19 cellular contexts compared by ENCODE assay signal in genomic region chr10:91196268-91197043, GRCh38.
DNase-seq lines count a peak whose midpoint lies in the region; ATAC-seq and TF ChIP-seq lines count a peak whose summit lies in the region.
"Had no signal": no experiment of that assay in that cellular context is flagged by ENCODE, and none has a peak within 500 bp of the region (broad histone marks: within the 10 kb centered on the region; RNA-seq: fewer than 3 reads in every experiment).

No MANE protein-coding gene starts in this region.

- H3K27me3 Mint-ChIP-seq in activated naive CD4-positive, alpha-beta T cell treated with anti-CD3 and anti-CD28 coated beads, Interleukin-2, amount 50 U/mL, for 24 hours, result no peaks in the 10 kb centered on the region
- H3K27me3 Mint-ChIP-seq in stimulated activated memory B cell treated with anti-CD40 and anti-IgM and Interleukin-4, amounts not matched to agents 10 μg/mL and 1 μg/mL and 100 μg/mL, for 72 hours, result no peaks in the 10 kb centered on the region
- H3K27me3 Mint-ChIP-seq: activated CD4-positive, alpha-beta memory T cell treated with anti-CD3 and anti-CD28 coated beads for 36 hours had no signal

- no peak for TF ChIP-seq CTCF in epithelial cell of esophagus (IDR thresholded peaks at IDR 0.05; ENCODE audit: insufficient read depth, low read depth, low read length, missing control alignments)

- no peak overlapping the region for H3K4me3 Mint-ChIP-seq in activated naive CD4-positive, alpha-beta T cell treated with anti-CD3 and anti-CD28 coated beads, Interleukin-2, amount 50 U/mL, for 24 hours
- H3K4me3 Mint-ChIP-seq in stimulated activated memory B cell treated with anti-CD40 and anti-IgM and Interleukin-4, amounts not matched to agents 10 μg/mL and 1 μg/mL and 100 μg/mL, for 72 hours, result no peak overlapping the region
- H3K4me3 Mint-ChIP-seq: activated CD4-positive, alpha-beta memory T cell treated with anti-CD3 and anti-CD28 coated beads for 36 hours had no signal

- peaks cover 88% of the 10 kb centered on the region for H3K4me1 Mint-ChIP-seq in activated naive CD4-positive, alpha-beta T cell treated with anti-CD3 and anti-CD28 coated beads, Interleukin-2, amount 50 U/mL, for 24 hours
- peaks cover 77% of the 10 kb centered on the region for H3K4me1 Mint-ChIP-seq in stimulated activated memory B cell treated with anti-CD40 and anti-IgM and Interleukin-4, amounts not matched to agents 10 μg/mL and 1 μg/mL and 100 μg/mL, for 72 hours

- peaks cover 11% of the 10 kb centered on the region for H3K36me3 Mint-ChIP-seq in activated naive CD4-positive, alpha-beta T cell treated with anti-CD3 and anti-CD28 coated beads, Interleukin-2, amount 50 U/mL, for 24 hours
- peaks cover 35% of the 10 kb centered on the region for H3K36me3 Mint-ChIP-seq in stimulated activated memory B cell treated with anti-CD40 and anti-IgM and Interleukin-4, amounts not matched to agents 10 μg/mL and 1 μg/mL and 100 μg/mL, for 72 hours

- H3K4me3 ChIP-seq in epithelial cell of esophagus (ENCODE audit: low read length), result no peak overlapping the region
- H3K4me3 ChIP-seq: SK-N-MC, uterus had no signal

- ATAC-seq in stimulated activated memory B cell treated with anti-CD40 and anti-IgM and Interleukin-4, amounts not matched to agents 10 μg/mL and 1 μg/mL and 100 μg/mL, for 72 hours, result no peak
- ATAC-seq in GM19397 (IDR thresholded peaks at IDR 0.05; ENCODE audit: unreplicated experiment), result no peak
- ATAC-seq in HG02798 (IDR thresholded peaks at IDR 0.05; ENCODE audit: poor library complexity, unreplicated experiment), result no peak
- ATAC-seq: PC-3 had no signal

- no peak for DNase-seq in activated naive CD4-positive, alpha-beta T cell treated with anti-CD3 and anti-CD28 coated beads, Interleukin-2, amount 50 U/mL, for 16 hours
- DNase-seq in epithelial cell of esophagus (ENCODE audit: low read depth) (peak; percentile 49), NCI-H2196 treated with DMSO at 0.1 percent for 48 hours (lab: John Stamatoyannopoulos, UW; ENCODE audit: unreplicated experiment) (no peak)
- DNase-seq: activated CD4-positive, alpha-beta memory T cell treated with anti-CD3 and anti-CD28 coated beads for 36 hours; activated T-cell treated with anti-CD3 and anti-CD28 coated beads, Interleukin-2, amount 50 U/mL, for 48 hours; Calu3; central memory CD4-positive, alpha-beta T cell; effector CD8-positive, alpha-beta T cell; hippocampal formation; NCI-H2081; NCI-H774; PC-3; uterus had no signal

- peak; percentile 4; the same call in 1 of the 2 replicates for TF ChIP-seq POLR2A in Raji (IDR thresholded peaks at IDR 0.05; ENCODE audit: insufficient read depth, low read depth, low read length)

- H3K9me3 Mint-ChIP-seq in activated naive CD4-positive, alpha-beta T cell treated with anti-CD3 and anti-CD28 coated beads, Interleukin-2, amount 50 U/mL, for 24 hours, result no peaks in the 10 kb centered on the region
- peaks cover 8% of the 10 kb centered on the region for H3K9me3 Mint-ChIP-seq in stimulated activated memory B cell treated with anti-CD40 and anti-IgM and Interleukin-4, amounts not matched to agents 10 μg/mL and 1 μg/mL and 100 μg/mL, for 72 hours
- H3K9me3 Mint-ChIP-seq: activated CD4-positive, alpha-beta memory T cell treated with anti-CD3 and anti-CD28 coated beads for 36 hours had no signal

- H3K27ac Mint-ChIP-seq in activated naive CD4-positive, alpha-beta T cell treated with anti-CD3 and anti-CD28 coated beads, Interleukin-2, amount 50 U/mL, for 24 hours, result peak overlapping the region; percentile 32
- H3K27ac Mint-ChIP-seq in stimulated activated memory B cell treated with anti-CD40 and anti-IgM and Interleukin-4, amounts not matched to agents 10 μg/mL and 1 μg/mL and 100 μg/mL, for 72 hours, result peak overlapping the region; percentile 81
- H3K27ac Mint-ChIP-seq: activated CD4-positive, alpha-beta memory T cell treated with anti-CD3 and anti-CD28 coated beads for 36 hours had no signal
